ENCODE assay signal across 10 cellular contexts in the genomic region with DNA sequence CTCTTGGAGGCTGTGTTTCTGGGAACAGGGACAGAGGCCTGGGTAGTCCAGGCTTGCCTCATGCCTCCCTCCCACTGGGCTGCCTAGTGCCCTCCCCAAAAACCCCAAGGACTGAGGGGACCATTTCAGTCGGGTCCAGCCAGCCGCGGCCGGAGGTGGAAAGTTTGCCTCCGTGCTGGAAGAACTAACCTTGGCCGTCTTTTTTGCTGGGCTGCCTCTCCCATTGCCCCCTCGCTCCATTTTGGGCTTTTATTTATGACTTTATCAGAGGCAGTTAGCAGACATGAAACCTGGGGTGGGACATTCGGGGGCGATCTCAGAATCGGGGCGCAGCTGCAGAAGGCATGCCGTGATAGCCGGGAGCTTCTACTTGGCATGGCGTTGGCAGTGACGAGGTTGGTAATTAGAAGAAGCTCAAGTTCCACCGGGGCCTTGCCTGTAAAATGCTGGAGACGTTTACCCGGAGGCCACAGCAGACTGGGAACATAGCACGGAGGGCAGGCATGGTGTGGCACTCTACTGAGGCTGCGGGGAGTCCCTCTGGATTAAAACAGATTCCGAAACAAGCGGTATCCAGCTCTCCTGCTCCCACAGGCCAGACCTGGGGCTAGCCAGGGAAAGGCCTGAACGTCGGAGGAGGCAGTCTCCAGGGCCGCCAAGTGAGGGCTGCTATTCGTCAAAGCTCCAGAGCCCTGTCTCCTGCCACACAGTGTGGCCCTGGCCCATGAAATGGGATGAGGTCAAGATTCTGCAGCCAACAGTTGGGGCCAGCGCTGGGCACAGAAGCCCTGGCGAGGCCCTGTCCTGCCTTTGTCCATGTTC.
DNase-seq lines count a peak whose midpoint lies in the region; ATAC-seq lines count a peak whose summit lies in the region.
"Had no signal": no experiment of that assay in that cellular context is flagged by ENCODE, and none has a peak within 500 bp of the region (broad histone marks: within the 10 kb centered on the region; RNA-seq: fewer than 3 reads in every experiment).

No MANE protein-coding gene starts in this region.

- peak overlapping the region; percentile 45 for H3K27ac Mint-ChIP-seq in activated CD4-positive, alpha-beta memory T cell treated with anti-CD3 and anti-CD28 coated beads for 36 hours
- peak overlapping the region in 1 of 2 donors; percentile 7 for H3K27ac Mint-ChIP-seq in stimulated activated naive CD8-positive, alpha-beta T cell treated with anti-CD3 and anti-CD28 coated beads, Interleukin-15, amount 100 ng/mL, for 72 hours

- H3K4me3 ChIP-seq in subcutaneous abdominal adipose tissue (ENCODE audit: low read depth in 1 of 5, low read length in 5 of 5): peak overlapping the region; percentile 97 to 99 (median 99)

- no peaks in the 10 kb centered on the region for H3K9me3 ChIP-seq in subcutaneous abdominal adipose tissue (ENCODE audit: control insufficient read depth in 5 of 5, low read length in 5 of 5)
- H3K9me3 ChIP-seq: neutrophil had no signal

- DNase-seq in NCI-H2171 treated with DMSO at 0.1 percent for 48 hours (lab: John Stamatoyannopoulos, UW): peak; percentile 8
- no peak for DNase-seq in NCI-H2171 (lab: John Stamatoyannopoulos, UW)
- no peak for DNase-seq in activated CD4-positive, alpha-beta memory T cell treated with anti-CD3 and anti-CD28 coated beads for 36 hours
- peak; percentile 65 for DNase-seq in left ventricle myocardium superior
- no peak for DNase-seq in stimulated activated naive CD4-positive, alpha-beta T cell treated with Interleukin-2 at 50 U/mL for 16 hours (lab: John Stamatoyannopoulos, UW)
- DNase-seq in stimulated activated naive CD8-positive, alpha-beta T cell treated with anti-CD3 and anti-CD28 coated beads, Interleukin-15, amount 100 ng/mL, for 72 hours: no peak
- no peak for DNase-seq in NCI-H2196 treated with DMSO at 0.1 percent for 48 hours (lab: John Stamatoyannopoulos, UW; ENCODE audit: unreplicated experiment)

- H3K27ac ChIP-seq in subcutaneous abdominal adipose tissue (ENCODE audit: low read depth, low read length): peak overlapping the region; percentile 99
- H3K27ac ChIP-seq: neutrophil had no signal

- POLR2A ChIA-PET in activated CD4-positive, alpha-beta memory T cell treated with anti-CD3 and anti-CD28 coated beads for 36 hours (lab: Charles Lee): interaction anchor here (0.6 to 1.1 kb wide), 2 partner anchors 19 to 26 kb away, joined by 3 to 4 read pairs; no protein-coding TSS in a partner anchor

- CTCF ChIA-PET in activated CD4-positive, alpha-beta memory T cell treated with anti-CD3 and anti-CD28 coated beads for 36 hours (lab: Charles Lee): interaction anchor here (0.6 to 4.6 kb wide), 5 partner anchors 32 to 79 kb away, joined by 3 to 29 read pairs (median 4); no protein-coding TSS in a partner anchor

- peak overlapping the region; percentile 26 for H3K4me3 Mint-ChIP-seq in activated CD4-positive, alpha-beta memory T cell treated with anti-CD3 and anti-CD28 coated beads for 36 hours
- no peak overlapping the region for H3K4me3 Mint-ChIP-seq in stimulated activated naive CD8-positive, alpha-beta T cell treated with anti-CD3 and anti-CD28 coated beads, Interleukin-15, amount 100 ng/mL, for 72 hours

- peaks cover 5 to 83% (median 75%) of the 10 kb centered on the region in 5 donors for H3K4me1 ChIP-seq in subcutaneous abdominal adipose tissue (ENCODE audit: control insufficient read depth in 5 of 5, insufficient read depth in 5 of 5, low read length in 5 of 5)

- ATAC-seq in left ventricle myocardium superior: peak; percentile 2
- no peak for ATAC-seq in stimulated activated naive CD8-positive, alpha-beta T cell treated with anti-CD3 and anti-CD28 coated beads, Interleukin-15, amount 100 ng/mL, for 72 hours

- H3K9me3 Mint-ChIP-seq in activated CD4-positive, alpha-beta memory T cell treated with anti-CD3 and anti-CD28 coated beads for 36 hours: no peaks in the 10 kb centered on the region
- H3K9me3 Mint-ChIP-seq in stimulated activated naive CD8-positive, alpha-beta T cell treated with anti-CD3 and anti-CD28 coated beads, Interleukin-15, amount 100 ng/mL, for 72 hours: no peaks in the 10 kb centered on the region
- H3K9me3 Mint-ChIP-seq: CD8-positive, alpha-beta memory T cell had no signal

- H3K36me3 ChIP-seq in subcutaneous abdominal adipose tissue (ENCODE audit: control insufficient read depth in 5 of 5, insufficient read depth in 5 of 5, low read length in 5 of 5): peaks cover 0 to 15% (median 7%) of the 10 kb centered on the region in 5 donors

- H3K9ac ChIP-seq in subcutaneous abdominal adipose tissue (ENCODE audit: low read length in 5 of 5): peak overlapping the region; percentile 89 to 98 (median 96)

- peaks cover 26% of the 10 kb centered on the region for H3K4me1 Mint-ChIP-seq in activated CD4-positive, alpha-beta memory T cell treated with anti-CD3 and anti-CD28 coated beads for 36 hours (ENCODE audit: low read depth)
- H3K4me1 Mint-ChIP-seq in stimulated activated naive CD8-positive, alpha-beta T cell treated with anti-CD3 and anti-CD28 coated beads, Interleukin-15, amount 100 ng/mL, for 72 hours: peaks cover 54% of the 10 kb centered on the region

- intact Hi-C loops in activated CD4-positive, alpha-beta memory T cell treated with anti-CD3 and anti-CD28 coated beads for 36 hours (cut with micrococcal nuclease): loop anchor here (2.0 kb wide), 1 partner anchor 39 kb away; no protein-coding TSS in a partner anchor
- intact Hi-C loops in left ventricle myocardium superior (cut with micrococcal nuclease): no loop called here

- peaks cover 1% of the 10 kb centered on the region for H3K36me3 Mint-ChIP-seq in activated CD4-positive, alpha-beta memory T cell treated with anti-CD3 and anti-CD28 coated beads for 36 hours

- peaks cover 2% of the 10 kb centered on the region for H3K27me3 Mint-ChIP-seq in activated CD4-positive, alpha-beta memory T cell treated with anti-CD3 and anti-CD28 coated beads for 36 hours
- peaks cover 6% of the 10 kb centered on the region for H3K27me3 Mint-ChIP-seq in stimulated activated naive CD8-positive, alpha-beta T cell treated with anti-CD3 and anti-CD28 coated beads, Interleukin-15, amount 100 ng/mL, for 72 hours

- no peaks in the 10 kb centered on the region for H3K27me3 ChIP-seq in subcutaneous abdominal adipose tissue (ENCODE audit: control insufficient read depth in 5 of 5, insufficient read depth in 4 of 5, low read length in 5 of 5)
- H3K27me3 ChIP-seq: neutrophil had no signal

Comparison
In these comparisons a context has a peak if more than half of its experiments do, and no peak if none do; other contexts are left out.
1. DNase-seq: peak in NCI-H2171 treated with DMSO at 0.1 percent for 48 hours (single experiment) and left ventricle myocardium superior (single experiment); none in NCI-H2171 (single experiment), activated CD4-positive, alpha-beta memory T cell treated with anti-CD3 and anti-CD28 coated beads for 36 hours (single experiment), stimulated activated naive CD4-positive, alpha-beta T cell treated with Interleukin-2 at 50 U/mL for 16 hours (single experiment), stimulated activated naive CD8-positive, alpha-beta T cell treated with anti-CD3 and anti-CD28 coated beads, Interleukin-15, amount 100 ng/mL, for 72 hours (0 of 2) and NCI-H2196 treated with DMSO at 0.1 percent for 48 hours (single experiment).